8 cellular contexts compared by ENCODE assay signal in the genomic region with DNA sequence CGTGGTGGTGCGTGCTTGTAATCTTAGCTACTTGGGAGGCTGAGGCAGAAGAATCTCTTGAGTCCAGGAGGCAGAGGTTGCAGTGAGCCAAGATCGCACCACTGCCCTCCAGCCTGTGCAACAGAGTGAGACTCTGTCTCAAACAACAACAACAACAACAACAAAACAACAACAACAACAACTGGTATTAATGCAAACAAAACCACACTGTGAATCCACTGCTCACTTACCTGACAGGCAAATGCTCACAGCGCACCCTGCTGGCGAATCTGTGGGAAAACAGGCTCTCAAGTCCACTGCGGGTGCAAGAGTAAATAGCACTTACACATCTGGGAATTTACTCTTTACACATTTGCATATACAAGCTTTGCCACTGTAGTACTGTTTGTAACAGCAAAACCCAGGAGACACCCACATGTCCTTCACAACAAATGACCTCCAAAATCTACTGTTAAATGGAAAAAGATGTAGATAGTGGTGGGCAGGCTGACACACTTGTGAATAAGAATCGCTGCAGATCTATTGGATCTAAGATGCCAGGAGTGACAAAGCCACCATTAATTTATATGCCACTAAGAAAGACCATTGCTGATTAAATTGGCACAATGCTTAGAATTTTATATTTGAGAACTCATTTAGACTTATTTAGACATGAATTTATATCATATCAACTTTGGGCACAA. TPM values are rescaled to one million over a fixed set of nuclear protein-coding genes. Genes with fewer than 3 reads are reported as not detected.
DNase-seq lines count a peak whose midpoint lies in the region; ATAC-seq and TF ChIP-seq lines count a peak whose summit lies in the region.

No MANE protein-coding gene starts in this region.

- no peaks in the 10 kb centered on the region for H3K9me3 ChIP-seq in lung (ENCODE audit: control insufficient read depth in 2 of 2, insufficient read depth in 1 of 2, low read length in 1 of 2)

- peak; percentile 93 for TF ChIP-seq CTCF in lung (IDR thresholded peaks at IDR 0.05; ENCODE audit: control extremely low read depth, extremely low read depth)

- POLR2A ChIA-PET in activated CD4-positive, alpha-beta memory T cell treated with anti-CD3 and anti-CD28 coated beads for 36 hours (lab: Charles Lee): no interaction called here

- ATAC-seq in HG02885 (IDR thresholded peaks at IDR 0.05; ENCODE audit: poor library complexity, unreplicated experiment): peak; percentile 49
- peak; percentile 47 for ATAC-seq in lung (ENCODE audit: insufficient read depth, low FRiP score)
- ATAC-seq in HG03469 (IDR thresholded peaks at IDR 0.05; ENCODE audit: unreplicated experiment): no peak

- no peaks in the 10 kb centered on the region for H3K4me1 ChIP-seq in lung (ENCODE audit: control insufficient read depth in 2 of 2, insufficient read depth in 2 of 2, low read length in 2 of 2)

- DNase-seq in COLO668 (lab: John Stamatoyannopoulos, UW; ENCODE audit: unreplicated experiment) (peak; percentile 82), NCI-H774 (lab: John Stamatoyannopoulos, UW) (peak; percentile 48), ecto neural progenitor cell (ENCODE audit: low spot score) (peak; percentile 75), lung (ENCODE audit: low spot score) (peak; percentile 81)
- peak; percentile 87 for DNase-seq in activated CD4-positive, alpha-beta memory T cell treated with anti-CD3 and anti-CD28 coated beads for 36 hours
- DNase-seq in stimulated activated CD8-positive, alpha-beta memory T cell treated with anti-CD3 and anti-CD28 coated beads, Interleukin-12 subunit alpha, Interleukin-12 subunit beta, amount 100 ng/mL, for 4 hours (ENCODE audit: low read depth): peak; percentile 55

- H3K27me3 Mint-ChIP-seq in activated CD4-positive, alpha-beta memory T cell treated with anti-CD3 and anti-CD28 coated beads for 36 hours: no peaks in the 10 kb centered on the region

- peaks cover 10 to 15% of the 10 kb centered on the region in 2 donors for H3K36me3 ChIP-seq in lung (ENCODE audit: control insufficient read depth in 2 of 2, insufficient read depth in 2 of 2, low read length in 2 of 2)

- intact Hi-C loops in activated CD4-positive, alpha-beta memory T cell treated with anti-CD3 and anti-CD28 coated beads for 36 hours (cut with micrococcal nuclease): loop anchor here (1.0 to 5.0 kb wide), 3 partner anchors 29 to 210 kb away; a partner anchor contains a TSS

- H3K4me3 Mint-ChIP-seq in activated CD4-positive, alpha-beta memory T cell treated with anti-CD3 and anti-CD28 coated beads for 36 hours: peak overlapping the region; percentile 20

- no peak overlapping the region for H3K27ac ChIP-seq in lung (ENCODE audit: low read depth in 1 of 2, low read length in 1 of 2)

- WGBS in lung, 2 donors: 38 to 46% methylated on average over 7 of the region's 7 CpGs

- no peaks in the 10 kb centered on the region for H3K9me3 Mint-ChIP-seq in activated CD4-positive, alpha-beta memory T cell treated with anti-CD3 and anti-CD28 coated beads for 36 hours

- CTCF ChIA-PET in activated CD4-positive, alpha-beta memory T cell treated with anti-CD3 and anti-CD28 coated beads for 36 hours (lab: Charles Lee): interaction anchor here (0.6 to 4.3 kb wide), 27 partner anchors 11 to 224 kb away, joined by 3 to 59 read pairs (median 5); a partner anchor contains a TSS

- peaks cover 11% of the 10 kb centered on the region for H3K36me3 Mint-ChIP-seq in activated CD4-positive, alpha-beta memory T cell treated with anti-CD3 and anti-CD28 coated beads for 36 hours

- no peaks in the 10 kb centered on the region for H3K27me3 ChIP-seq in lung (ENCODE audit: control insufficient read depth, insufficient read depth)

- H3K4me1 Mint-ChIP-seq in activated CD4-positive, alpha-beta memory T cell treated with anti-CD3 and anti-CD28 coated beads for 36 hours (ENCODE audit: low read depth): peaks cover 27% of the 10 kb centered on the region

- no peak overlapping the region for H3K4me3 ChIP-seq in lung

- no peak overlapping the region for H3K27ac Mint-ChIP-seq in activated CD4-positive, alpha-beta memory T cell treated with anti-CD3 and anti-CD28 coated beads for 36 hours

RNA-seq across cellular contexts. Expression of a gene that starts 29.3 kb away (rescaled TPM):
- 10 to 100 TPM; 81.8 to 83.1 TPM for total RNA-seq in activated CD4-positive, alpha-beta memory T cell treated with anti-CD3 and anti-CD28 coated beads for 36 hours
- total RNA-seq in lung: 10 to 100 TPM; 42.9 to 84.8 TPM
- polyA plus RNA-seq in lung: 10 to 100 TPM; 39.0 to 63.3 TPM

RNA-seq across cellular contexts. Expression of a gene that starts 44.5 kb away (rescaled TPM):
- 100 to 1,000 TPM; 247 to 252 TPM for total RNA-seq in activated CD4-positive, alpha-beta memory T cell treated with anti-CD3 and anti-CD28 coated beads for 36 hours
- 100 to 1,000 TPM; 145 to 308 TPM for total RNA-seq in lung
- polyA plus RNA-seq in lung: 100 to 1,000 TPM; 246 to 465 TPM

RNA-seq across cellular contexts. Expression of a gene that starts 53.9 kb away (rescaled TPM):
- total RNA-seq in activated CD4-positive, alpha-beta memory T cell treated with anti-CD3 and anti-CD28 coated beads for 36 hours: not detected
- 10 to 100 TPM in 1 of 2 donors, 1 to 10 TPM in 1; 4.7 to 18.5 TPM for total RNA-seq in lung
- 10 to 100 TPM in 1 of 2 donors, 1 to 10 TPM in 1; 3.9 to 30.9 TPM for polyA plus RNA-seq in lung

Comparison
In these comparisons a context has a peak if more than half of its experiments do, and no peak if none do; other contexts are left out.
1. RNA of a gene that starts 53.9 kb away (total RNA-seq): 4.7 to 18.5 TPM in lung; not detected in activated CD4-positive, alpha-beta memory T cell treated with anti-CD3 and anti-CD28 coated beads for 36 hours; every median in the first group is over 4 times any median in the second.
2. Peak in every context shown above with its lines, with median percentiles within 50 percentile points of each other: DNase-seq.